In genomic region chr16:87499189-87499486, GRCh38 we compare ENCODE assay signal across 17 cellular contexts. TPM values are rescaled to one million over a fixed set of nuclear protein-coding genes. Genes with fewer than 3 reads are reported as not detected.
DNase-seq lines count a peak whose midpoint lies in the region; ATAC-seq and TF ChIP-seq lines count a peak whose summit lies in the region.
"Had no signal": no experiment of that assay in that cellular context is flagged by ENCODE, and none has a peak within 500 bp of the region (broad histone marks: within the 10 kb centered on the region; RNA-seq: fewer than 3 reads in every experiment).

No MANE protein-coding gene starts in this region.

- no peak overlapping the region for H3K4me3 Mint-ChIP-seq in MCF 10A (ENCODE audit: unreplicated experiment)
- no peak overlapping the region for H3K4me3 Mint-ChIP-seq in activated CD8-positive, alpha-beta T cell treated with anti-CD3 and anti-CD28 coated beads for 36 hours
- no peak overlapping the region for H3K4me3 Mint-ChIP-seq in neural progenitor cell

- no peak for TF ChIP-seq CTCF in MCF 10A (IDR thresholded peaks at IDR 0.05; ENCODE audit: unreplicated experiment)
- no peak for TF ChIP-seq CTCF in breast epithelium (IDR thresholded peaks at IDR 0.05)
- no peak for TF ChIP-seq CTCF in activated CD8-positive, alpha-beta T cell treated with anti-CD3 and anti-CD28 coated beads for 36 hours (IDR thresholded peaks at IDR 0.05)
- no peak for TF ChIP-seq CTCF in neural progenitor cell (IDR thresholded peaks at IDR 0.05)

- H3K9ac ChIP-seq in neural progenitor cell: no peak overlapping the region

- H3K4me2 ChIP-seq in neural progenitor cell: no peak overlapping the region

- H3K36me3 Mint-ChIP-seq in MCF 10A (ENCODE audit: insufficient read depth, unreplicated experiment): no peaks in the 10 kb centered on the region
- H3K36me3 Mint-ChIP-seq in activated CD8-positive, alpha-beta T cell treated with anti-CD3 and anti-CD28 coated beads for 36 hours (ENCODE audit: low read depth): no peaks in the 10 kb centered on the region
- H3K36me3 Mint-ChIP-seq in neural progenitor cell: no peaks in the 10 kb centered on the region

- POLR2A ChIA-PET in MCF 10A (lab: Yijun Ruan, JAX): interaction anchor here (0.7 to 3.8 kb wide), 15 partner anchors 9 to 137 kb away, joined by 3 to 20 read pairs (median 5); no protein-coding TSS in a partner anchor
- POLR2A ChIA-PET in activated CD8-positive, alpha-beta T cell treated with anti-CD3 and anti-CD28 coated beads for 36 hours (lab: Charles Lee): no interaction called here

- peaks cover 18% of the 10 kb centered on the region for H3K4me1 Mint-ChIP-seq in MCF 10A (ENCODE audit: insufficient read depth, unreplicated experiment)
- peaks cover 16% of the 10 kb centered on the region for H3K4me1 Mint-ChIP-seq in activated CD8-positive, alpha-beta T cell treated with anti-CD3 and anti-CD28 coated beads for 36 hours (ENCODE audit: low read depth)
- H3K4me1 Mint-ChIP-seq in neural progenitor cell: no peaks in the 10 kb centered on the region

- H2AFZ ChIP-seq in neural progenitor cell (replicated peaks): no peak overlapping the region

- CTCF ChIA-PET in MCF 10A (lab: Yijun Ruan, JAX): interaction anchor here (0.6 to 2.3 kb wide), 3 partner anchors 30 to 44 kb away, joined by 4 to 9 read pairs (median 5); no protein-coding TSS in a partner anchor
- CTCF ChIA-PET in activated CD8-positive, alpha-beta T cell treated with anti-CD3 and anti-CD28 coated beads for 36 hours (lab: Charles Lee): interaction anchor here (1.6 kb wide), 1 partner anchor 136 kb away, joined by 6 read pairs; no protein-coding TSS in a partner anchor

- H3K79me2 ChIP-seq in neural progenitor cell (ENCODE audit: low read depth): no peaks in the 10 kb centered on the region

- H3K27me3 Mint-ChIP-seq in MCF 10A (ENCODE audit: insufficient read depth, unreplicated experiment) (no peaks in the 10 kb centered on the region), neural progenitor cell (ENCODE audit: insufficient read depth, low read depth) (peaks cover 6% of the 10 kb centered on the region)
- H3K27me3 Mint-ChIP-seq in activated CD8-positive, alpha-beta T cell treated with anti-CD3 and anti-CD28 coated beads for 36 hours: peaks cover 8% of the 10 kb centered on the region

- H3F3A ChIP-seq in neural progenitor cell (ENCODE audit: low read depth): peaks cover 18% of the 10 kb centered on the region

- H3K9me3 Mint-ChIP-seq in MCF 10A (ENCODE audit: unreplicated experiment) (no peaks in the 10 kb centered on the region), neural progenitor cell (no peaks in the 10 kb centered on the region)
- no peaks in the 10 kb centered on the region for H3K9me3 Mint-ChIP-seq in activated CD8-positive, alpha-beta T cell treated with anti-CD3 and anti-CD28 coated beads for 36 hours

- H3K36me3 ChIP-seq in breast epithelium (no peaks in the 10 kb centered on the region), neural progenitor cell (no peaks in the 10 kb centered on the region)
- H3K36me3 ChIP-seq: lower lobe of right lung had no signal

- H3K4me3 ChIP-seq in breast epithelium: no peak overlapping the region
- no peak overlapping the region for H3K4me3 ChIP-seq in neural progenitor cell
- H3K4me3 ChIP-seq: lower lobe of right lung had no signal

- H3K27ac ChIP-seq in breast epithelium: no peak overlapping the region
- H3K27ac ChIP-seq in neural progenitor cell: no peak overlapping the region
- H3K27ac ChIP-seq: HL-60, lower lobe of right lung had no signal

- no peak for ATAC-seq in activated CD8-positive, alpha-beta T cell treated with anti-CD3 and anti-CD28 coated beads for 36 hours
- no peak for ATAC-seq in GM19467 (IDR thresholded peaks at IDR 0.05; ENCODE audit: unreplicated experiment)
- ATAC-seq: lower lobe of right lung had no signal

- no peaks in the 10 kb centered on the region for H4K20me1 ChIP-seq in neural progenitor cell (ENCODE audit: low read depth)

- no TSS peak for BruUV-seq in MCF 10A (replicated peaks; lab: Mats Ljungman, UMichigan)

- H3K27me3 ChIP-seq in breast epithelium: no peaks in the 10 kb centered on the region
- no peaks in the 10 kb centered on the region for H3K27me3 ChIP-seq in neural progenitor cell

- no peaks in the 10 kb centered on the region for H3K4me1 ChIP-seq in breast epithelium
- H3K4me1 ChIP-seq in neural progenitor cell: no peaks in the 10 kb centered on the region
- H3K4me1 ChIP-seq: lower lobe of right lung had no signal

- DNase-seq in MCF 10A (ENCODE audit: unreplicated experiment): peak; percentile 67
- DNase-seq in breast epithelium (ENCODE audit: low spot score in 2 of 2): no peak
- DNase-seq in amniotic stem cell (lab: John Stamatoyannopoulos, UW): peak; percentile 42
- peak; percentile 73 for DNase-seq in hepatic stellate cell (ENCODE audit: low spot score)
- DNase-seq in germinal center (ENCODE audit: low spot score): no peak
- DNase-seq in activated CD8-positive, alpha-beta T cell treated with anti-CD3 and anti-CD28 coated beads for 36 hours: no peak
- no peak for DNase-seq in neural progenitor cell (ENCODE audit: low spot score)
- DNase-seq: 8988T; activated CD8-positive, alpha-beta memory T cell treated with anti-CD3 and anti-CD28 coated beads for 24 hours; activated naive CD4-positive, alpha-beta T cell; cortex of kidney; lower lobe of right lung; MV-4-11; NCI-H2227 treated with DMSO at 0.1 percent for 48 hours; T1000 had no signal

- intact Hi-C loops in MCF 10A (cut with micrococcal nuclease): loop anchor here (10.0 kb wide), 2 partner anchors 56 to 136 kb away; no protein-coding TSS in a partner anchor
- intact Hi-C loops in breast epithelium (cut with DNase I; ENCODE audit: low total_unique reads): no loop called here
- intact Hi-C loops in activated CD8-positive, alpha-beta T cell treated with anti-CD3 and anti-CD28 coated beads for 36 hours (cut with micrococcal nuclease): loop anchor here (10.0 kb wide), 2 partner anchors 64 to 356 kb away; no protein-coding TSS in a partner anchor

- H3K27ac Mint-ChIP-seq in MCF 10A (ENCODE audit: low read depth, unreplicated experiment) (peak overlapping the region; percentile 72), neural progenitor cell (no peak overlapping the region)
- no peak overlapping the region for H3K27ac Mint-ChIP-seq in activated CD8-positive, alpha-beta T cell treated with anti-CD3 and anti-CD28 coated beads for 36 hours

- TF ChIP-seq POLR2A in breast epithelium (IDR thresholded peaks at IDR 0.05): no peak

- H3K9me3 ChIP-seq in breast epithelium (no peaks in the 10 kb centered on the region), neural progenitor cell (ENCODE audit: low read depth) (no peaks in the 10 kb centered on the region)
- H3K9me3 ChIP-seq: lower lobe of right lung had no signal

RNA-seq across cellular contexts. Expression of gene ZCCHC14, which starts 6.3 kb away (rescaled TPM):
- total RNA-seq in MCF 10A (2022): 23.3 and 28.2 TPM in 2 replicates
- 10 to 100 TPM; 15.2 to 21.0 (median 18.7) TPM for total RNA-seq in breast epithelium
- 1 to 10 TPM; 4.6 to 5.9 TPM for total RNA-seq in activated CD8-positive, alpha-beta T cell treated with anti-CD3 and anti-CD28 coated beads for 36 hours
- total RNA-seq in neural progenitor cell (ENCODE audit: low replicate concordance): 10.3 and 11.7 TPM in 2 replicates

Comparison
In these comparisons a context has a peak if more than half of its experiments do, and no peak if none do; other contexts are left out.
1. DNase-seq: peak in MCF 10A (single experiment), amniotic stem cell (single experiment) and hepatic stellate cell (single experiment); none in breast epithelium (0 of 2), germinal center (single experiment), activated CD8-positive, alpha-beta T cell treated with anti-CD3 and anti-CD28 coated beads for 36 hours (single experiment) and neural progenitor cell (single experiment).